17 cellular contexts compared by ENCODE assay signal in genomic region chr11:59028105-59028504, GRCh38. TPM values are rescaled to one million over a fixed set of nuclear protein-coding genes. Genes with fewer than 3 reads are reported as not detected.
DNase-seq lines count a peak whose midpoint lies in the region; ATAC-seq, FAIRE-seq and TF ChIP-seq lines count a peak whose summit lies in the region.
"Had no signal": no experiment of that assay in that cellular context is flagged by ENCODE, and none has a peak within 500 bp of the region (broad histone marks: within the 10 kb centered on the region; RNA-seq: fewer than 3 reads in every experiment).

No MANE protein-coding gene starts in this region.

- no peaks in the 10 kb centered on the region for H4K20me1 ChIP-seq in K562 (replicated peaks; ENCODE audit: control insufficient read depth, insufficient read depth, low read length)
- H4K20me1 ChIP-seq: BLaER1 had no signal

- TF ChIP-seq POLR2A in GM12891 (IDR thresholded peaks at IDR 0.05; ENCODE audit: low read depth, low read length), result no peak
- no peak for TF ChIP-seq POLR2A in K562 (conservative IDR thresholded peaks at IDR 0.05)

- no peak for ATAC-seq in K562
- ATAC-seq in GM18858 (IDR thresholded peaks at IDR 0.05; ENCODE audit: unreplicated experiment), result no peak
- ATAC-seq in psoas muscle, result no peak

- no peak for TF ChIP-seq CTCF in K562 (IDR thresholded peaks at IDR 0.05 in 2 of 3, conservative IDR thresholded peaks at IDR 0.05 in 1 of 3; ENCODE audit: insufficient read depth in 2 of 3, low read depth in 1 of 3, low read length in 3 of 3)
- TF ChIP-seq CTCF in psoas muscle (IDR thresholded peaks at IDR 0.05), result no peak

- H3K36me3 ChIP-seq in K562 (ENCODE audit: control insufficient read depth, insufficient read depth, low read length) (no peaks in the 10 kb centered on the region), psoas muscle (ENCODE audit: insufficient read depth in 1 of 2, low read depth in 1 of 2) (no peaks in the 10 kb centered on the region)
- H3K36me3 ChIP-seq: BLaER1 had no signal

- H3K79me2 ChIP-seq in K562 (ENCODE audit: control insufficient read depth, insufficient read depth, low read length), result no peaks in the 10 kb centered on the region

- no peak overlapping the region for H3K9ac ChIP-seq in K562 (ENCODE audit: insufficient read depth in 1 of 2, low read depth in 2 of 2, low read length in 2 of 2)
- H3K9ac ChIP-seq: BLaER1 had no signal

- H3K4me3 ChIP-seq in K562 (no peak overlapping the region), psoas muscle (no peak overlapping the region)
- H3K4me3 ChIP-seq: BLaER1 had no signal

- DNase-seq in GM12891 (ENCODE audit: insufficient read length, low spot score) (no peak), MV-4-11 (lab: John Stamatoyannopoulos, UW) (peak; percentile 57), OCI-M1 (lab: John Stamatoyannopoulos, UW) (peak; percentile 17), K562 (ENCODE audit: extremely low read depth in 1 of 4, low spot score in 3 of 4) (no peak), mesenteric fat pad (ENCODE audit: low spot score) (no peak), psoas muscle (no peak), D341Med (ENCODE audit: low spot score) (no peak)
- DNase-seq: CD4-positive, CD25-positive, alpha-beta regulatory T cell; DMS 273 treated with DMSO at 0.1 percent for 48 hours; HCEC 1CT; HFFc6 had no signal

- no peak overlapping the region for H2AFZ ChIP-seq in K562 (ENCODE audit: low read depth, low read length)

- H3K27ac ChIP-seq in K562 (ENCODE audit: extremely low read depth, low read depth, low read length), result no peak overlapping the region
- H3K27ac ChIP-seq in psoas muscle, result no peak overlapping the region
- H3K27ac ChIP-seq: BLaER1, HL-60 had no signal

- FAIRE-seq in GM12891 (lab: Jason Lieb, UNC) (no peak), K562 (lab: Jason Lieb, UNC) (no peak)

- in situ Hi-C loops in K562 (cut with MboI), result no loop called here

- WGBS in K562 (ENCODE audit: insufficient coverage, low coverage, missing lambda C conversion rate), result 3% methylated on average over 5 of the region's 5 CpGs
- WGBS in psoas muscle, 3 donors, result 71 to 77% (median 77%) methylated on average over 5 of the region's 5 CpGs

- TF ChIP-seq EP300 in K562 (IDR thresholded peaks at IDR 0.05; ENCODE audit: low read length), result no peak

- no peak overlapping the region for H3K4me2 ChIP-seq in K562 (ENCODE audit: insufficient read depth, low read length)
- H3K4me2 ChIP-seq: BLaER1 had no signal

- POLR2A ChIA-PET in K562 (lab: Yijun Ruan, JAX), result no interaction called here

- intact Hi-C loops in K562 (cut with micrococcal nuclease) (no loop called here), psoas muscle (cut with DNase I) (no loop called here)

- no TSS peak for BruUV-seq in K562 (replicated peaks; lab: Mats Ljungman, UMichigan)

- TF ChIP-seq RAD21 in K562 (CRISPR knock-in tag; conservative IDR thresholded peaks at IDR 0.05 in 1 of 2, IDR thresholded peaks at IDR 0.05 in 1 of 2), result no peak

- CTCF ChIA-PET in K562 (lab: Yijun Ruan, JAX; ENCODE audit: low intra/inter-chr PET ratio), result no interaction called here

- no peaks in the 10 kb centered on the region for H3K27me3 ChIP-seq in K562 (ENCODE audit: control insufficient read depth in 2 of 2, insufficient read depth in 2 of 2, low read length in 2 of 2)
- H3K27me3 ChIP-seq in psoas muscle (ENCODE audit: insufficient read depth in 3 of 3, low read length in 2 of 3), result peaks cover 0 to 1% (median 0%) of the 10 kb centered on the region in 3 donors
- H3K27me3 ChIP-seq: BLaER1 had no signal

- no peaks in the 10 kb centered on the region for H3K9me3 ChIP-seq in K562 (replicated peaks; ENCODE audit: control insufficient read depth, insufficient read depth, low read depth, low read length)
- H3K9me3 ChIP-seq in psoas muscle, result no peaks in the 10 kb centered on the region
- H3K9me3 ChIP-seq: BLaER1 had no signal

- no peaks in the 10 kb centered on the region for H3K9me1 ChIP-seq in K562 (ENCODE audit: control insufficient read depth, insufficient read depth, low read length)

- H3K4me1 ChIP-seq in K562 (replicated peaks in 1 of 2; ENCODE audit: control insufficient read depth in 2 of 2, insufficient read depth in 2 of 2, low read length in 2 of 2) (no peaks in the 10 kb centered on the region), psoas muscle (no peaks in the 10 kb centered on the region)
- H3K4me1 ChIP-seq: BLaER1 had no signal

TF ChIP-seq in GM12891, 5 proteins besides CTCF, POLR2A, EP300 and RAD21:
- TF ChIP-seq SPI1 (IDR thresholded peaks at IDR 0.05; ENCODE audit: low read depth, low read length) (peak; percentile 26; the same call in 1 of the 2 replicates), POU2F2 (IDR thresholded peaks at IDR 0.05; ENCODE audit: low read depth, low read length) (no peak)

TF ChIP-seq in K562, 482 proteins besides CTCF, POLR2A, EP300 and RAD21:
- TF ChIP-seq NR1H2 (CRISPR knock-in tag; IDR thresholded peaks at IDR 0.05) (no peak), SPI1 (IDR thresholded peaks at IDR 0.05; ENCODE audit: borderline replicate concordance, low read depth, low read length) (peak; percentile 58; the same call in 1 of the 2 replicates), CBFA2T2 (conservative IDR thresholded peaks at IDR 0.05) (no peak), HNRNPUL1 (IDR thresholded peaks at IDR 0.05; ENCODE audit: low read length) (no peak), DPF2 (IDR thresholded peaks at IDR 0.05) (no peak), SMAD3 (CRISPR knock-in tag; conservative IDR thresholded peaks at IDR 0.05) (no peak)

RNA-seq across cellular contexts. Expression of gene GLYATL1B, which starts 58.0 kb away (rescaled TPM):
- polyA plus RNA-seq in GM12891 (2012; ENCODE audit: low read depth, missing spikeins), result 0.37 TPM
- total RNA-seq in K562 (2011; cell fraction: chromatin; rRNA removed; ENCODE audit: low replicate concordance), result not detected in 2 replicates
- total RNA-seq in K562 (2011; cell fraction: nucleolus; rRNA removed), result not detected in 2 replicates
- total RNA-seq in K562 (2011; cell fraction: nucleoplasm; rRNA removed), result not detected in 2 replicates
- not detected in 2 replicates for total RNA-seq in K562 (2014; rRNA removed)
- total RNA-seq in K562 (2014; rRNA removed; fragmentation: Illumina TruSeq; extraction: Trizol), result not detected in 2 replicates
- total RNA-seq in K562 (2015; rRNA removed; fragmentation: Illumina TruSeq; extraction: Trizol), result not detected in 2 replicates
- not detected in 2 replicates for total RNA-seq in K562 (2021)
- not detected in 2 replicates for polyA plus RNA-seq in K562 (2011; rRNA removed)
- not detected in 2 replicates for polyA plus RNA-seq in K562 (2011; cell fraction: cytosol; rRNA removed)
- not detected in 2 replicates for polyA plus RNA-seq in K562 (2011; cell fraction: nucleus; rRNA removed)
- not detected in 2 replicates for polyA plus RNA-seq in K562 (2012)
- not detected in 2 replicates for polyA plus RNA-seq in K562 (2014; fragmentation: Illumina TruSeq; extraction: Trizol)
- polyA plus RNA-seq in K562 (2014; fragmentation: Nextera tagmentation; extraction: Ambion mirVana), result not detected
- polyA plus RNA-seq in K562 (2014; rRNA removed), result not detected in 2 replicates
- not detected in 2 replicates for polyA minus RNA-seq in K562 (2011; rRNA and poly(A)+ RNA removed)
- polyA minus RNA-seq in K562 (2011; cell fraction: cytosol; rRNA and poly(A)+ RNA removed), result not detected in 2 replicates
- polyA minus RNA-seq in K562 (2011; cell fraction: nucleus; rRNA and poly(A)+ RNA removed), result not detected in 2 replicates
- not detected for total RNA-seq in mesenteric fat pad
- not detected for total RNA-seq in psoas muscle
- not detected for polyA plus RNA-seq in psoas muscle
- total RNA-seq: A673; CD4-positive, CD25-positive, alpha-beta regulatory T cell; Daoy; H4; HFFc6 had no signal
- polyA plus RNA-seq: CD4-positive, CD25-positive, alpha-beta regulatory T cell had no signal

Comparison
In these comparisons a context has a peak if more than half of its experiments do, and no peak if none do; other contexts are left out.
1. DNase-seq: peak in MV-4-11 (single experiment) and OCI-M1 (single experiment); none in GM12891 (single experiment), K562 (0 of 4), mesenteric fat pad (single experiment), psoas muscle (0 of 2) and D341Med (single experiment).